Comparison of ENCODE assay signal across 2 cellular contexts in genomic region chr9:129725841-129726251, GRCh38.
TF ChIP-seq lines count a peak whose summit lies in the region.

No MANE protein-coding gene starts in this region.

TF ChIP-seq in IMR-90, 13 proteins besides CTCF, POLR2A, EP300 and RAD21:
- 0 out of 2 replicates have a peak, but pooled peaks have one; percentile 9 for TF ChIP-seq MAZ (IDR thresholded peaks at IDR 0.05; ENCODE audit: borderline replicate concordance, low read depth, low read length)
- TF ChIP-seq CHD1 (IDR thresholded peaks at IDR 0.05; ENCODE audit: low read depth, low read length): no peak

TF ChIP-seq in H1, 55 proteins besides CTCF, POLR2A, EP300 and RAD21:
- TF ChIP-seq PHF8 (conservative IDR thresholded peaks at IDR 0.05; ENCODE audit: low read depth, low read length): no peak
- TF ChIP-seq BCL11A (IDR thresholded peaks at IDR 0.05; ENCODE audit: low read depth in 2 of 2, low read length in 2 of 2): no peak
- TF ChIP-seq RXRA (IDR thresholded peaks at IDR 0.05; ENCODE audit: insufficient read depth, low read depth, low read length): no peak
- no peak for TF ChIP-seq KDM1A (IDR thresholded peaks at IDR 0.05; ENCODE audit: borderline replicate concordance, low read length)
- TF ChIP-seq CREB1 (IDR thresholded peaks at IDR 0.05): no peak
- TF ChIP-seq TAF7 (optimal IDR thresholded peaks at IDR 0.05; ENCODE audit: borderline replicate concordance, low read depth, low read length): no peak
- TF ChIP-seq E2F6 (IDR thresholded peaks at IDR 0.05): no peak
- TF ChIP-seq RFX5 (IDR thresholded peaks at IDR 0.05; ENCODE audit: borderline replicate concordance, low read depth, low read length): no peak
- TF ChIP-seq TCF12 (IDR thresholded peaks at IDR 0.05; ENCODE audit: low read depth, low read length): no peak
- no peak for TF ChIP-seq SP4 (IDR thresholded peaks at IDR 0.05; ENCODE audit: low read length)
- no peak for TF ChIP-seq EGR1 (IDR thresholded peaks at IDR 0.05; ENCODE audit: borderline replicate concordance, low read depth, low read length)
- TF ChIP-seq TEAD4 (IDR thresholded peaks at IDR 0.05; ENCODE audit: low read depth, low read length): no peak
- no peak for TF ChIP-seq ASH2L (IDR thresholded peaks at IDR 0.05; ENCODE audit: low read length)
- no peak for TF ChIP-seq ZNF274 (IDR thresholded peaks at IDR 0.05; ENCODE audit: borderline replicate concordance, extremely low read depth, low read length)
